Comparison of ENCODE assay signal across 23 cellular contexts in the genomic region with DNA sequence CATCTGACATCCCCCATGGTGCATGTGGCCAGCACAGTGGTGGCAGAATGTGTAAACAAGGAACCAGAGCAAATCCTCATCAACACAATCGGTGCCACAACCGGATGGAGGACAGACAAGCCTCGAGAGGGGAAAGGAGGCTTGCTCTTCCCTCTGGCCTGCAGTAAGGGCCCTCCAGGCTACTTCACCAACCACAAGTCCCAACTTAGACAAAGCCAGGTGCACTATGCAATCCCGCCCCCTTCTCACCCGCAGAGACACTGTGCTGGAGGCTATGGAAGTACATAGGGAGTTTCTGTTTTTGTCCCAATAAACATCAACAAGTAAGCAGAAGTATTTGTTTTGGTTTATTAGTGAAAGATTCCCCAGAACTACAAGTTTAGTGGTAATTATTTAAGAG.
"Had no signal": no experiment of that assay in that cellular context is flagged by ENCODE, and none has a peak within 500 bp of the region (broad histone marks: within the 10 kb centered on the region; RNA-seq: fewer than 3 reads in every experiment).

No MANE protein-coding gene starts in this region.

- DNase-seq: activated CD4-positive, alpha-beta memory T cell treated with anti-CD3 and anti-CD28 coated beads for 36 hours; activated CD4-positive, alpha-beta T cell treated with anti-CD3 and anti-CD28 coated beads for 48 hours; activated CD4-positive, CD25-positive, alpha-beta regulatory T cell treated with anti-CD3 and anti-CD28 coated beads, Interleukin-2, amount 50 U/mL, for 72 hours; activated gamma-delta T cell treated with Interleukin-2 at 50 U/mL for 16 hours; activated naive CD4-positive, alpha-beta T cell treated with anti-CD3 and anti-CD28 coated beads, Interleukin-2, amount 10 ng/mL, durations not matched to agents 7 days and 5 days; activated naive CD8-positive, alpha-beta T cell treated with anti-CD3 and anti-CD28 coated beads for 36 hours; activated T-cell treated with anti-CD3 and anti-CD28 coated beads for 4 hours; activated T-cell treated with anti-CD3 and anti-CD28 coated beads, Interleukin-2, amount 50 U/mL, for 48 hours; brain microvascular endothelial cell; MG63; MV-4-11; NCI-H1092 treated with DMSO at 0.1 percent for 48 hours; NCI-H1417 treated with DMSO at 0.1 percent for 48 hours; NCI-H1694 treated with DMSO at 0.1 percent for 48 hours; NCI-H2171; NCI-H2227 treated with DMSO at 0.1 percent for 48 hours; NCI-H510A; NCI-H526 treated with DMSO at 0.1 percent for 48 hours; NK-92 treated with Interleukin-12 subunit alpha and Interleukin-12 subunit beta, amount 100 ng/mL, for 24 hours; PC-3; SHP77 treated with DMSO at 0.1 percent for 48 hours; T-helper 17 cell; T-helper 9 cell had no signal
